19 cellular contexts compared by ENCODE assay signal in the genomic region with DNA sequence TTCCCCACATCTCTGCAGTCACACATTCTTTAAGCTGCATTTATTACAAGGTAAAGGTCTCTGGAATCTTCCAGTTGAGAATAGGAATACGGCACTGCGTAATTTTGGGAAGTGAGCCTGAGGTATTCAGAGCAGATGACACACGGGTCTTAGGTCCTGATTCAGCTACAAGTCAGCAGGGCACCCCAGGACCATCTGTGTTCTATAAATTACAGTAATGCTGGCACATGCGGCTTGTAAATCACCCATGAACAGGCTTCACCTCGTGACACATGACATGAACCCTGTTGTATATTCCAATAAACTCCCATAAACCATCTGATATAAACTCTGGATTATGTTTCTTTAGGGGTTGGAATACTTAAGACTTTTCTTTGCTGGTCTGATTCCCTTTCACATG.
"Had no signal": no experiment of that assay in that cellular context is flagged by ENCODE, and none has a peak within 500 bp of the region (broad histone marks: within the 10 kb centered on the region; RNA-seq: fewer than 3 reads in every experiment).

No MANE protein-coding gene starts in this region.

- H3K27me3 ChIP-seq: adrenal gland, hepatocyte, neutrophil had no signal

- DNase-seq: activated CD4-positive, alpha-beta T cell treated with anti-CD3 and anti-CD28 coated beads for 48 hours; activated naive CD4-positive, alpha-beta T cell treated with anti-CD3 and anti-CD28 coated beads, Interleukin-2, amount 50 U/mL, for 16 hours; activated T-cell treated with anti-CD3 and anti-CD28 coated beads for 4 hours; adrenal gland; effector CD8-positive, alpha-beta T cell; kidney; left ventricle myocardium superior; mesendoderm; naive B cell; right cardiac atrium; stimulated activated CD4-positive, alpha-beta T cell treated with anti-CD3 and anti-CD28 coated beads, Interleukin-2, amount 100 ng/mL, for 24 hours; stimulated activated naive CD4-positive, alpha-beta T cell; T-helper 1 cell; trophoblast cell had no signal

- H3K79me2 ChIP-seq: hepatocyte had no signal

- H3K36me3 ChIP-seq: adrenal gland, neutrophil had no signal

- H3K9me3 ChIP-seq: adrenal gland, neutrophil had no signal

- H3K4me1 ChIP-seq: adrenal gland had no signal

- H3K4me3 ChIP-seq: adrenal gland, coronary artery, hepatocyte had no signal

- H2AFZ ChIP-seq: hepatocyte had no signal

- ATAC-seq: activated T-helper 17 cell treated with anti-CD3 and anti-CD28 coated beads, Interleukin-2, amount 50 U/mL, for 72 hours; left ventricle myocardium superior; right cardiac atrium; WTC11 had no signal

- H3K27ac ChIP-seq: adrenal gland, coronary artery, hepatocyte, neutrophil had no signal
